ENCODE assay signal across 15 cellular contexts in genomic region chr2:196314157-196314556, GRCh38.
DNase-seq lines count a peak whose midpoint lies in the region; ATAC-seq and TF ChIP-seq lines count a peak whose summit lies in the region.
"Had no signal": no experiment of that assay in that cellular context is flagged by ENCODE, and none has a peak within 500 bp of the region (broad histone marks: within the 10 kb centered on the region; RNA-seq: fewer than 3 reads in every experiment).

No MANE protein-coding gene starts in this region.

- no peak for ATAC-seq in heart right ventricle
- ATAC-seq in Panc1: no peak
- ATAC-seq in GM18511 (IDR thresholded peaks at IDR 0.05; ENCODE audit: unreplicated experiment): no peak

- peaks cover 17% of the 10 kb centered on the region for H3K36me3 Mint-ChIP-seq in mesothelial cell of epicardium
- H3K36me3 Mint-ChIP-seq: CD8-positive, alpha-beta memory T cell had no signal

- in situ Hi-C loops in Panc1 (cut with HindIII; ENCODE audit: low pct_unique_long_range_greater_than_20kb, low sequenced_read_pairs): no loop called here

- BruUV-seq in Panc1 (replicated peaks; lab: Mats Ljungman, UMichigan): no TSS peak

- TF ChIP-seq CTCF in left ventricle myocardium inferior (IDR thresholded peaks at IDR 0.05; ENCODE audit: borderline replicate concordance) (no peak), heart right ventricle (IDR thresholded peaks at IDR 0.05) (no peak), Panc1 (IDR thresholded peaks at IDR 0.05) (no peak), mesothelial cell of epicardium (IDR thresholded peaks at IDR 0.05; ENCODE audit: unreplicated experiment) (no peak), thyroid gland (IDR thresholded peaks at IDR 0.05) (no peak)

- H3K27me3 Mint-ChIP-seq in mesothelial cell of epicardium (ENCODE audit: low read depth): no peaks in the 10 kb centered on the region

- H3K4me3 Mint-ChIP-seq in mesothelial cell of epicardium: no peak overlapping the region
- H3K4me3 Mint-ChIP-seq: CD8-positive, alpha-beta memory T cell had no signal

- no peaks in the 10 kb centered on the region for H3K27me3 ChIP-seq in left ventricle myocardium inferior (ENCODE audit: low read depth)
- H3K27me3 ChIP-seq in heart right ventricle: no peaks in the 10 kb centered on the region
- H3K27me3 ChIP-seq in Panc1 (ENCODE audit: control insufficient read depth, insufficient read depth, low read length): no peaks in the 10 kb centered on the region
- H3K27me3 ChIP-seq in thyroid gland: no peaks in the 10 kb centered on the region
- H3K27me3 ChIP-seq: BLaER1 had no signal

- H3K9me3 ChIP-seq in left ventricle myocardium inferior (replicated peaks) (no peaks in the 10 kb centered on the region), heart right ventricle (no peaks in the 10 kb centered on the region), Panc1 (ENCODE audit: control insufficient read depth, insufficient read depth, low read depth, low read length) (no peaks in the 10 kb centered on the region), thyroid gland (no peaks in the 10 kb centered on the region)
- H3K9me3 ChIP-seq: BLaER1 had no signal

- H3K9me3 Mint-ChIP-seq in mesothelial cell of epicardium: no peaks in the 10 kb centered on the region
- H3K9me3 Mint-ChIP-seq: CD8-positive, alpha-beta memory T cell had no signal

- H3K4me1 Mint-ChIP-seq in mesothelial cell of epicardium: peaks cover 26% of the 10 kb centered on the region
- H3K4me1 Mint-ChIP-seq: CD8-positive, alpha-beta memory T cell had no signal

- H3K4me3 ChIP-seq in left ventricle myocardium inferior: no peak overlapping the region
- no peak overlapping the region for H3K4me3 ChIP-seq in heart right ventricle
- no peak overlapping the region for H3K4me3 ChIP-seq in Panc1 (ENCODE audit: low read depth in 2 of 2, low read length in 2 of 2)
- H3K4me3 ChIP-seq in thyroid gland (replicated peaks in 1 of 3): no peak overlapping the region
- H3K4me3 ChIP-seq: BLaER1, GM23248 had no signal

- POLR2A ChIA-PET in Panc1 (lab: Charles Lee): interaction anchor here (0.7 kb wide), 1 partner anchor 274 kb away, joined by 4 read pairs; no protein-coding TSS in a partner anchor

- intact Hi-C loops in left ventricle myocardium inferior (cut with micrococcal nuclease): no loop called here
- intact Hi-C loops in heart right ventricle (cut with DNase I): loop anchor here in 4 of 10 donors (5.0 to 10.0 kb wide), 4 partner anchors 138 to 291 kb away; partner anchors contain the start of gene HECW2 (in 1 of the 4)
- intact Hi-C loops in Panc1 (cut with micrococcal nuclease; ENCODE audit: unreplicated experiment): no loop called here
- intact Hi-C loops in thyroid gland (cut with DNase I): no loop called here

- peaks cover 49% of the 10 kb centered on the region for H3K4me1 ChIP-seq in left ventricle myocardium inferior
- peaks cover 0 to 46% (median 3%) of the 10 kb centered on the region in 9 donors for H3K4me1 ChIP-seq in heart right ventricle
- H3K4me1 ChIP-seq in Panc1 (ENCODE audit: control insufficient read depth, insufficient read depth, low read length): peaks cover 31% of the 10 kb centered on the region
- no peaks in the 10 kb centered on the region for H3K4me1 ChIP-seq in thyroid gland
- H3K4me1 ChIP-seq: BLaER1, Caco-2 had no signal

- CTCF ChIA-PET in Panc1 (lab: Charles Lee): no interaction called here

- no peak for TF ChIP-seq POLR2A in thyroid gland (IDR thresholded peaks at IDR 0.05)

- peak overlapping the region; percentile 36 for H3K27ac Mint-ChIP-seq in mesothelial cell of epicardium
- H3K27ac Mint-ChIP-seq: CD8-positive, alpha-beta memory T cell had no signal

- 85 to 88% methylated on average over 1 of the region's 1 CpG for WGBS in heart right ventricle, 2 donors
- WGBS in thyroid gland, 2 donors: 92 to 100% methylated on average over 1 of the region's 1 CpG

- no peak for DNase-seq in left ventricle myocardium inferior
- no peak for DNase-seq in heart right ventricle
- DNase-seq in Panc1 (ENCODE audit: low read depth, low spot score): no peak
- DNase-seq in mesothelial cell of epicardium (ENCODE audit: low spot score in 2 of 2, unreplicated experiment in 2 of 2): no peak
- DNase-seq in NCI-H510A treated with DMSO at 0.1 percent for 48 hours (lab: John Stamatoyannopoulos, UW): no peak
- DNase-seq in thyroid gland: no peak
- DNase-seq: AML-193; Caco-2; CD8-positive, alpha-beta memory T cell; DND-41; GDM1 had no signal

- H3K36me3 ChIP-seq in left ventricle myocardium inferior (peaks cover 25% of the 10 kb centered on the region), heart right ventricle (peaks cover 0 to 88% (median 4%) of the 10 kb centered on the region in 9 donors), Panc1 (ENCODE audit: control insufficient read depth, insufficient read depth, low read length) (no peaks in the 10 kb centered on the region), thyroid gland (peaks cover 0 to 5% of the 10 kb centered on the region in 2 donors)
- H3K36me3 ChIP-seq: BLaER1 had no signal

- H3K27ac ChIP-seq in left ventricle myocardium inferior (replicated peaks): peak overlapping the region; percentile 43
- peak overlapping the region in 1 of 10 donors; percentile 58 for H3K27ac ChIP-seq in heart right ventricle
- peak overlapping the region; percentile 88 for H3K27ac ChIP-seq in Panc1 (ENCODE audit: low read length)
- no peak overlapping the region for H3K27ac ChIP-seq in thyroid gland
- H3K27ac ChIP-seq: BLaER1, GM23248, HL-60 had no signal

Comparison
In these comparisons a context has a peak if more than half of its experiments do, and no peak if none do; other contexts are left out.
1. H3K27ac ChIP-seq: peak in left ventricle myocardium inferior (single experiment) and Panc1 (single experiment); none in thyroid gland (0 of 3).